ENCODE assay signal across 8 cellular contexts in genomic region chr6:41941280-41942044, GRCh38. TPM values are rescaled to one million over a fixed set of nuclear protein-coding genes. Genes with fewer than 3 reads are reported as not detected.
DNase-seq lines count a peak whose midpoint lies in the region; ATAC-seq and TF ChIP-seq lines count a peak whose summit lies in the region.

Gene CCND3, minus strand, starts transcription at chr6:41941808. Its CDS starts 159 bp downstream, at chr6:41941649.

- peak; percentile 95 for ATAC-seq in GM19468 (IDR thresholded peaks at IDR 0.05; ENCODE audit: extremely low read depth, unreplicated experiment)

- peaks cover 24% of the 10 kb centered on the region for H3K4me1 Mint-ChIP-seq in endodermal cell

- peak within 1 kb of the TSS; percentile 27 for H3K9ac ChIP-seq in endodermal cell (ENCODE audit: extremely low read depth, low read length, poor library complexity, severe bottlenecking)

- H3K27me3 ChIP-seq in endodermal cell (ENCODE audit: control insufficient read depth, insufficient read depth, low read length, poor library complexity, severe bottlenecking) = no peaks in the 10 kb centered on the region

- H3K4me1 ChIP-seq in endodermal cell (ENCODE audit: control insufficient read depth, insufficient read depth, low read length) = peaks cover 3% of the 10 kb centered on the region

- peak within 1 kb of the TSS; percentile 69 for H3K4me3 Mint-ChIP-seq in endodermal cell

- no peak within 1 kb of the TSS for H3K27ac ChIP-seq in endodermal cell (ENCODE audit: low read depth, low read length)

- H3K27ac Mint-ChIP-seq in endodermal cell = peak within 1 kb of the TSS; percentile 62

- no peaks in the 10 kb centered on the region for H3K9me3 Mint-ChIP-seq in endodermal cell

- no peaks in the 10 kb centered on the region for H3K9me3 ChIP-seq in endodermal cell (ENCODE audit: control insufficient read depth, low read length)

- H3K36me3 ChIP-seq in endodermal cell (ENCODE audit: control insufficient read depth, insufficient read depth, low read length) = peaks cover 8% of the 10 kb centered on the region

- 0% methylated on average over 38 to 86 of the region's 86 CpGs for WGBS in endodermal cell (ENCODE audit: insufficient coverage in 1 of 2, insufficient read length in 1 of 2), 2 experiments

- no peaks in the 10 kb centered on the region for H3K36me3 Mint-ChIP-seq in endodermal cell (ENCODE audit: low read depth)

- H3K27me3 Mint-ChIP-seq in endodermal cell (ENCODE audit: insufficient read depth) = peaks cover 16% of the 10 kb centered on the region

- no peak for TF ChIP-seq CTCF in endodermal cell (conservative IDR thresholded peaks at IDR 0.05)

- DNase-seq in COLO829 (ENCODE audit: low spot score) = peak; percentile 80
- peak; percentile 74 for DNase-seq in HS-5 (ENCODE audit: low read depth)
- peak; percentile 86 for DNase-seq in NOMO-1 treated with dmso at 0.1 percent for 144 hours (lab: John Stamatoyannopoulos, UW; ENCODE audit: unreplicated experiment)
- DNase-seq in activated CD8-positive, alpha-beta memory T cell treated with anti-CD3 and anti-CD28 coated beads for 48 hours (ENCODE audit: low read depth in 2 of 3, low spot score in 2 of 3) = peak; percentile 73 to 83 (median 76)
- DNase-seq in endodermal cell = peak; percentile 89
- DNase-seq in middle frontal gyrus (ENCODE audit: extremely low spot score, low spot score) = peak; percentile 85
- peak; percentile 70 to 74 for DNase-seq in stimulated activated CD8-positive, alpha-beta memory T cell treated with anti-CD3 and anti-CD28 coated beads, Interleukin-2, amount 100 ng/mL, for 1 hour (ENCODE audit: low read depth in 2 of 2)

- peak within 1 kb of the TSS; percentile 85 for H3K4me3 ChIP-seq in endodermal cell (ENCODE audit: low read length)

RNA-seq across cellular contexts. Expression of gene CCND3, which starts in this region (rescaled TPM):
- total RNA-seq in endodermal cell = 10 to 100 TPM in 1 of 2 donors, 1 to 10 TPM in 1; 8.5 to 11.7 TPM
- polyA plus RNA-seq in endodermal cell (2013, experiment 1 of 2) = 16.0 TPM
- polyA plus RNA-seq in endodermal cell (2013, experiment 2 of 2) = 15.9 TPM
